Comparison of ENCODE assay signal across 8 cellular contexts in the genomic region with DNA sequence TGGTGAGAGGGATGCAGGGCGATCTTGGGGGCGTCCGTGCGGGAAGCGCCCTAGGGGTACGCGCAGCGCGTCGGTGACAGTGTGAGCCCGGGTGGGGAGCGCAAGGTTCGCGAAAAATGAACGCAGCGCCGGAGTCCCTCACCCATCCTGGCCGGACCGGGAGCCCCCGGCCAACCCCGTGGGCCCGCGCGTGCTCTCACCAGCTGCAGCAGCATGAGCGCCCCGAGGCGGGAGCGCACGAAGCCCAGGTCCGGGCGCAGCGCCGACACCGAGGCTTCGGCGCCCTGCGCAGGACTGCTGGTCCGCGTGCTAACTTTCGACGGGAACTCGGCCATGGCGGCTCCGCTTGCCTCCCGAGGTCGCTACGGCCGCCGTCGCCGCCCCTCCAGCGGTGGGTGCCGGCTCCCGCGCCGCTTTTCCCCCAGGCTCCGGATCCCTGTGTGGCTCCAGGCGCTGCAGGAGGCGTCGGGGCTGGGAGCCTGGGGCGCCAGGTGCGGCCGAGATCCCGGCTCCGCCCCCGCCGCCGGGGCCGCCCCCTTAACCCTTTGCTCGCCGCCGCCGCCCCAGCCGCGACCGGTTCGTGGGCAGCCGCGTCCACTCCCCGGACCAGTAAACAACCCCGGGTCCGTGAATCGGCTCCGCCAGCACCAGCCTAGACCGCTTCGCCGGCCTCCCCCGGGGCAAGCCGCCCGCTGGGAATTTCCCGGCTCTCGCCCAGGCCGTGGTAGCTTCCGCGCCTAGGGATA. TPM values are rescaled to one million over a fixed set of nuclear protein-coding genes. Genes with fewer than 3 reads are reported as not detected.
DNase-seq lines count a peak whose midpoint lies in the region; ATAC-seq, FAIRE-seq and TF ChIP-seq lines count a peak whose summit lies in the region.

A gene with protein sequence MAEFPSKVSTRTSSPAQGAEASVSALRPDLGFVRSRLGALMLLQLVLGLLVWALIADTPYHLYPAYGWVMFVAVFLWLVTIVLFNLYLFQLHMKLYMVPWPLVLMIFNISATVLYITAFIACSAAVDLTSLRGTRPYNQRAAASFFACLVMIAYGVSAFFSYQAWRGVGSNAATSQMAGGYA (minus strand): TSS at position 467 of the 746 bp plus-strand sequence. CDS start 132 bp downstream, at position 335.

- peak within 1 kb of the TSS; percentile 50 for H3K4me3 ChIP-seq in CD8-positive, alpha-beta T cell (ENCODE audit: low read depth, low read length)
- peak within 1 kb of the TSS; percentile 56 to 63 (median 59) for H3K4me3 ChIP-seq in liver (ENCODE audit: low read depth in 1 of 3, low read length in 3 of 3)

- H3K4me1 Mint-ChIP-seq in CD8-positive, alpha-beta T cell (ENCODE audit: low read depth): peaks cover 25% of the 10 kb centered on the region

- H3K4me3 Mint-ChIP-seq in CD8-positive, alpha-beta T cell: peak within 1 kb of the TSS; percentile 77

- no peak for FAIRE-seq in HTR-8/SVneo (lab: Jason Lieb, UNC)

- H3K9me3 Mint-ChIP-seq in CD8-positive, alpha-beta T cell: no peaks in the 10 kb centered on the region

- H3K36me3 Mint-ChIP-seq in CD8-positive, alpha-beta T cell: no peaks in the 10 kb centered on the region

- peak in 4 of 7 experiments; percentile 27 to 65 (median 36) for DNase-seq in CD8-positive, alpha-beta T cell
- DNase-seq in HTR-8/SVneo (ENCODE audit: insufficient read length, low spot score): peak; percentile 68
- peak; percentile 27 for DNase-seq in activated CD4-positive, alpha-beta T cell treated with anti-CD3 and anti-CD28 coated beads for 48 hours
- DNase-seq in dermis microvascular lymphatic vessel endothelial cell (ENCODE audit: low read depth in 2 of 2): peak in 1 of 2 donors; percentile 59
- DNase-seq in stimulated activated CD8-positive, alpha-beta memory T cell treated with anti-CD3 and anti-CD28 coated beads, Interleukin-12 subunit alpha, Interleukin-12 subunit beta, amount 100 ng/mL, for 4 hours (ENCODE audit: low read depth): peak; percentile 18
- DNase-seq in NOMO-1 (lab: John Stamatoyannopoulos, UW; ENCODE audit: unreplicated experiment in 2 of 2): no peak
- DNase-seq in NCI-H1694 (lab: John Stamatoyannopoulos, UW): no peak

- POLR2A ChIA-PET in CD8-positive, alpha-beta T cell (lab: Charles Lee): interaction anchor here (1.7 kb wide), 1 partner anchor 15 kb away, joined by 3 read pairs; no protein-coding TSS in a partner anchor

- no peaks in the 10 kb centered on the region for H3K36me3 ChIP-seq in CD8-positive, alpha-beta T cell (ENCODE audit: insufficient read depth, low read length)
- H3K36me3 ChIP-seq in liver (ENCODE audit: control insufficient read depth in 4 of 4, insufficient read depth in 3 of 4, low read depth in 1 of 4, low read length in 3 of 4): no peaks in the 10 kb centered on the region

- peaks cover 3% of the 10 kb centered on the region for H3K27me3 Mint-ChIP-seq in CD8-positive, alpha-beta T cell (ENCODE audit: low read depth)

- intact Hi-C loops in CD8-positive, alpha-beta T cell (cut with DNase I, micrococcal nuclease): loop anchor here (2.0 to 5.0 kb wide), 4 partner anchors 16 to 40 kb away; partner anchors contain the start of gene ARL2BP (in 2 of the 2)

- no peak within 1 kb of the TSS for H3K9ac ChIP-seq in liver (ENCODE audit: low read depth in 1 of 2, low read length in 2 of 2)

- peak; percentile 70 for ATAC-seq in CD8-positive, alpha-beta T cell

- no peak within 1 kb of the TSS for H3K27ac Mint-ChIP-seq in CD8-positive, alpha-beta T cell

- no peak for TF ChIP-seq CTCF in CD8-positive, alpha-beta T cell (IDR thresholded peaks at IDR 0.05)
- TF ChIP-seq CTCF in liver (IDR thresholded peaks at IDR 0.05; ENCODE audit: low read depth, low read length, missing input control): no peak

- H3K27ac ChIP-seq in CD8-positive, alpha-beta T cell (ENCODE audit: low read depth, low read length): no peak within 1 kb of the TSS
- no peak within 1 kb of the TSS for H3K27ac ChIP-seq in liver (ENCODE audit: low read depth in 1 of 2, low read length in 2 of 2)

- no peaks in the 10 kb centered on the region for H3K9me3 ChIP-seq in CD8-positive, alpha-beta T cell (ENCODE audit: low read length)
- H3K9me3 ChIP-seq in liver (ENCODE audit: control insufficient read depth in 4 of 4, low read length in 3 of 4): no peaks in the 10 kb centered on the region

- CTCF ChIA-PET in CD8-positive, alpha-beta T cell (lab: Charles Lee): interaction anchor here (1.3 kb wide), 1 partner anchor 17 kb away, joined by 3 read pairs; no protein-coding TSS in a partner anchor

- peak in 1 of 2 donors; percentile 4 for TF ChIP-seq RAD21 in liver (IDR thresholded peaks at IDR 0.05)

- 3% methylated on average over 95 of the region's 95 CpGs for WGBS in liver

- peaks cover 16% of the 10 kb centered on the region for H3K4me1 ChIP-seq in CD8-positive, alpha-beta T cell (ENCODE audit: insufficient read depth, low read length)
- H3K4me1 ChIP-seq in liver (ENCODE audit: control insufficient read depth in 4 of 4, insufficient read depth in 4 of 4, low read length in 3 of 4): peaks cover 12 to 29% (median 18%) of the 10 kb centered on the region in 4 donors

- H3K27me3 ChIP-seq in CD8-positive, alpha-beta T cell (ENCODE audit: insufficient read depth, low read length): no peaks in the 10 kb centered on the region
- H3K27me3 ChIP-seq in liver (ENCODE audit: control insufficient read depth in 4 of 4, insufficient read depth in 4 of 4, low read length in 3 of 4): no peaks in the 10 kb centered on the region

TF ChIP-seq in liver, 16 proteins besides CTCF, POLR2A, EP300 and RAD21:
- TF ChIP-seq EGR1 (IDR thresholded peaks at IDR 0.05; ENCODE audit: low read depth in 2 of 2) (no peak), GABPA (IDR thresholded peaks at IDR 0.05 in 1 of 2, conservative IDR thresholded peaks at IDR 0.05 in 1 of 2) (no peak), FOXA1 (IDR thresholded peaks at IDR 0.05) (no peak), JUND (IDR thresholded peaks at IDR 0.05) (no peak)

RNA-seq across cellular contexts. Expression of the gene that starts here (rescaled TPM):
- total RNA-seq in CD8-positive, alpha-beta T cell: 1 to 10 TPM in 1 of 2 experiments, under 1 TPM in 1; 0.47 to 1.1 TPM
- total RNA-seq in dermis microvascular lymphatic vessel endothelial cell: 4.2 and 11.9 TPM in 2 replicates
- total RNA-seq in liver: 1 to 10 TPM; 1.4 to 2.7 TPM
- polyA plus RNA-seq in liver: 1 to 10 TPM; 2.6 to 5.2 TPM

Comparison
In these comparisons a context has a peak if more than half of its experiments do, and no peak if none do; other contexts are left out.
1. DNase-seq: peak in CD8-positive, alpha-beta T cell (4 of 7), HTR-8/SVneo (single experiment), activated CD4-positive, alpha-beta T cell treated with anti-CD3 and anti-CD28 coated beads for 48 hours (single experiment) and stimulated activated CD8-positive, alpha-beta memory T cell treated with anti-CD3 and anti-CD28 coated beads, Interleukin-12 subunit alpha, Interleukin-12 subunit beta, amount 100 ng/mL, for 4 hours (single experiment); none in NOMO-1 (0 of 2) and NCI-H1694 (single experiment).